1 cellular context compared by ENCODE assay signal in genomic region chr19:623175-623916, GRCh38.
TF ChIP-seq lines count a peak whose summit lies in the region.

No MANE protein-coding gene starts in this region.

TF ChIP-seq in H1, 55 proteins besides CTCF, POLR2A, EP300 and RAD21:
- TF ChIP-seq RBBP5 (IDR thresholded peaks at IDR 0.05; ENCODE audit: borderline replicate concordance, low read depth, low read length) = no peak
- TF ChIP-seq PHF8 (conservative IDR thresholded peaks at IDR 0.05; ENCODE audit: low read depth, low read length) = no peak
- no peak for TF ChIP-seq SRF (IDR thresholded peaks at IDR 0.05; ENCODE audit: low read depth, low read length)
- TF ChIP-seq POLR2AphosphoS5 (IDR thresholded peaks at IDR 0.05; ENCODE audit: low read depth, low read length) = no peak
- no peak for TF ChIP-seq CHD1 (IDR thresholded peaks at IDR 0.05; ENCODE audit: low read depth, low read length)
- TF ChIP-seq BCL11A (IDR thresholded peaks at IDR 0.05; ENCODE audit: low read depth in 2 of 2, low read length in 2 of 2) = no peak
- no peak for TF ChIP-seq SIN3A (conservative IDR thresholded peaks at IDR 0.05 in 1 of 2, IDR thresholded peaks at IDR 0.05 in 1 of 2; ENCODE audit: low read depth in 1 of 2, low read length in 2 of 2)
- TF ChIP-seq CHD7 (IDR thresholded peaks at IDR 0.05; ENCODE audit: insufficient replicate concordance, low read length) = no peak
- no peak for TF ChIP-seq CBX5 (IDR thresholded peaks at IDR 0.05; ENCODE audit: low read depth, low read length)
- TF ChIP-seq SP1 (IDR thresholded peaks at IDR 0.05; ENCODE audit: low read depth, low read length) = no peak
- TF ChIP-seq ASH2L (IDR thresholded peaks at IDR 0.05; ENCODE audit: low read length) = no peak
